11 cellular contexts compared by ENCODE assay signal in genomic region chr20:36155629-36155971, GRCh38. TPM values are rescaled to one million over a fixed set of nuclear protein-coding genes. Genes with fewer than 3 reads are reported as not detected.
A peak's percentile ranks its signal among the peaks of the same experiment; 100 is the strongest.
DNase-seq lines count a peak whose midpoint lies in the region; ATAC-seq, FAIRE-seq and TF ChIP-seq lines count a peak whose summit lies in the region.
"Had no signal": no experiment of that assay in that cellular context is flagged by ENCODE, and none has a peak within 500 bp of the region (broad histone marks: within the 10 kb centered on the region; RNA-seq: fewer than 3 reads in every experiment).

No MANE protein-coding gene starts in this region.

- peak overlapping the region in 1 of 2 donors; percentile 66 for H3K9ac ChIP-seq in stomach smooth muscle (ENCODE audit: low read length in 2 of 2)

- H3K27me3 ChIP-seq in lower lobe of right lung (ENCODE audit: low read depth) (no peaks in the 10 kb centered on the region), stomach smooth muscle (ENCODE audit: control insufficient read depth in 1 of 2, insufficient read depth in 2 of 2, low read length in 2 of 2) (no peaks in the 10 kb centered on the region), pancreas (no peaks in the 10 kb centered on the region)
- H3K27me3 ChIP-seq: esophagus squamous epithelium had no signal

- 71 to 74% methylated on average over 8 of the region's 8 CpGs for WGBS in pancreas, 2 donors

- H3K36me3 ChIP-seq in lower lobe of right lung, result no peaks in the 10 kb centered on the region
- no peaks in the 10 kb centered on the region for H3K36me3 ChIP-seq in stomach smooth muscle (ENCODE audit: control insufficient read depth in 2 of 2, insufficient read depth in 2 of 2, low read length in 2 of 2)
- H3K36me3 ChIP-seq in pancreas, result no peaks in the 10 kb centered on the region
- H3K36me3 ChIP-seq: esophagus squamous epithelium, left lung had no signal

- DNase-seq in DMS 273 (lab: John Stamatoyannopoulos, UW; ENCODE audit: unreplicated experiment) (peak; percentile 27), DMS 273 treated with DMSO at 0.1 percent for 48 hours (lab: John Stamatoyannopoulos, UW) (no peak), lower lobe of right lung (no peak), pancreas (no peak), hepatic stellate cell (ENCODE audit: low spot score) (no peak), AG08396 (ENCODE audit: low spot score) (no peak)
- DNase-seq: esophagus squamous epithelium, NCI-H510A treated with DMSO at 0.1 percent for 48 hours had no signal

- H3K27ac ChIP-seq in angular gyrus (ENCODE audit: low read depth, low read length) (peak overlapping the region; percentile 94), lower lobe of right lung (no peak overlapping the region), stomach smooth muscle (ENCODE audit: low read length) (peak overlapping the region; percentile 55), pancreas (no peak overlapping the region)

- ATAC-seq in lower lobe of right lung (no peak), pancreas (no peak)
- ATAC-seq: left lung had no signal

- no peaks in the 10 kb centered on the region for H3K9me3 ChIP-seq in lower lobe of right lung
- no peaks in the 10 kb centered on the region for H3K9me3 ChIP-seq in stomach smooth muscle (ENCODE audit: control insufficient read depth in 2 of 2, low read length in 2 of 2)
- H3K9me3 ChIP-seq in pancreas, result no peaks in the 10 kb centered on the region
- H3K9me3 ChIP-seq: esophagus squamous epithelium, left lung had no signal

- FAIRE-seq in pancreas (lab: Jason Lieb, UNC), result no peak

- TF ChIP-seq CTCF in lower lobe of right lung (IDR thresholded peaks at IDR 0.05) (no peak), pancreas (IDR thresholded peaks at IDR 0.05) (no peak)

- H3K4me1 ChIP-seq in lower lobe of right lung (peaks cover 33% of the 10 kb centered on the region), stomach smooth muscle (ENCODE audit: control insufficient read depth, insufficient read depth, low read length) (peaks cover 36% of the 10 kb centered on the region), pancreas (peaks cover 0 to 5% (median 0%) of the 10 kb centered on the region in 3 donors)

- peak overlapping the region; percentile 69 for H3K4me3 ChIP-seq in lower lobe of right lung
- peak overlapping the region; percentile 78 to 86 for H3K4me3 ChIP-seq in stomach smooth muscle (ENCODE audit: low read length in 2 of 2)
- H3K4me3 ChIP-seq in pancreas, result no peak overlapping the region

- intact Hi-C loops in lower lobe of right lung (cut with DNase I) (no loop called here), pancreas (cut with DNase I) (no loop called here)

RNA-seq across cellular contexts. Expression of gene EPB41L1, which starts 1.1 kb away (rescaled TPM):
- total RNA-seq in lower lobe of right lung, result 68.9 TPM
- total RNA-seq in pancreas, result 10 to 100 TPM; 23.4 to 40.5 (median 30.8) TPM
- 10 to 100 TPM; 17.6 to 31.4 TPM for polyA plus RNA-seq in pancreas

Comparison
In these comparisons a context has a peak if more than half of its experiments do, and no peak if none do; other contexts are left out.
1. H3K27ac ChIP-seq: peak in angular gyrus (single experiment) and stomach smooth muscle (single experiment); none in lower lobe of right lung (single experiment) and pancreas (0 of 4).
2. H3K4me3 ChIP-seq: peak in lower lobe of right lung (single experiment) and stomach smooth muscle (2 of 2); none in pancreas (0 of 4).